ENCODE assay signal across 26 cellular contexts in the genomic region with DNA sequence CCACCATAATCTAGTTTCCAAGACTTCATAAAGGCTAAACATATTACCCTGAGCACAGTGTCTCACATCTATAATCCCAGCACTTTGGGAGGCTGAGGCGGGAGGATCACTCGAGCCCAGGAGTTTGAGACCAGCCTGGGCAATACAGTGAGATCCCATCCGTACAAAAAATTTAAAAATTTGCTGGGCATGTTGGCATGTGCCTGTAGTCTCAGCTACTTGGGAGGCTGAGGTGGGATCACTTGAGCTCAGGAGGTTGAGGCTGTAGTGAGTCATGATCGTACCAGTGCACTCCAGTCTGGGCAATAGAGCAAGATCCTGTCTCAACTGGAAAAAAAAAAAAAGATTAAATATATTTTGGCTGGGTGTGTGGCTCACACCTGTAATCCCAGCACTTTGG.
"Had no signal": no experiment of that assay in that cellular context is flagged by ENCODE, and none has a peak within 500 bp of the region (broad histone marks: within the 10 kb centered on the region; RNA-seq: fewer than 3 reads in every experiment).

No MANE protein-coding gene starts in this region.

- H3K4me3 Mint-ChIP-seq: effector memory CD8-positive, alpha-beta T cell; memory B cell; mesothelial cell of epicardium; naive B cell; natural killer cell treated with Interleukin-12 subunit alpha and Interleukin-12 subunit beta and Interleukin-15 and Interleukin-18, amount 100 ng/mL, for 72 hours; neural crest cell; stimulated activated naive CD8-positive, alpha-beta T cell treated with anti-CD3 and anti-CD28 coated beads, Interleukin-15, amount 100 ng/mL, for 72 hours had no signal

- H3K9me3 ChIP-seq: gastrocnemius medialis, mucosa of descending colon, neutrophil, pancreas, suprapubic skin, transverse colon had no signal

- H3K27me3 Mint-ChIP-seq: progenitor cell of endocrine pancreas; stimulated activated naive CD8-positive, alpha-beta T cell treated with anti-CD3 and anti-CD28 coated beads, Interleukin-15, amount 100 ng/mL, for 72 hours had no signal

- H3K36me3 ChIP-seq: gastrocnemius medialis, neutrophil, pancreas, suprapubic skin, transverse colon had no signal

- H3K9me3 Mint-ChIP-seq: effector memory CD8-positive, alpha-beta T cell; memory B cell; mesothelial cell of epicardium; natural killer cell treated with Interleukin-12 subunit alpha and Interleukin-12 subunit beta and Interleukin-15 and Interleukin-18, amount 100 ng/mL, for 72 hours; neural crest cell; stimulated activated naive CD8-positive, alpha-beta T cell treated with anti-CD3 and anti-CD28 coated beads, Interleukin-15, amount 100 ng/mL, for 72 hours had no signal

- FAIRE-seq: endometrium, kidney, pancreas had no signal

- DNase-seq: cortex of kidney; effector memory CD8-positive, alpha-beta T cell; gastrocnemius medialis; head of caudate nucleus; kidney; mucosa of descending colon; naive B cell; pancreas; stimulated activated CD4-positive, alpha-beta T cell treated with anti-CD3 and anti-CD28 coated beads, Interleukin-12 subunit alpha, Interleukin-12 subunit beta, amount 100 ng/mL, for 4 hours; stimulated activated CD4-positive, alpha-beta T cell treated with anti-CD3 and anti-CD28 coated beads, Interleukin-1b, Interleukin-23, amount 100 ng/mL, for 48 hours; stimulated activated CD4-positive, alpha-beta T cell treated with anti-CD3 and anti-CD28 coated beads, Interleukin-4, amount 100 ng/mL, for 1 hour; stimulated activated CD8-positive, alpha-beta memory T cell treated with anti-CD3 and anti-CD28 coated beads, Interleukin-4, amount 100 ng/mL, for 48 hours; stimulated activated naive CD4-positive, alpha-beta T cell; stimulated activated naive CD8-positive, alpha-beta T cell treated with anti-CD3 and anti-CD28 coated beads, Interleukin-15, amount 100 ng/mL, for 72 hours; transverse colon had no signal

- ATAC-seq: effector memory CD8-positive, alpha-beta T cell; gastrocnemius medialis; mucosa of descending colon; natural killer cell treated with Interleukin-12 subunit alpha and Interleukin-12 subunit beta and Interleukin-15 and Interleukin-18, amount 100 ng/mL, for 72 hours; sciatic nerve; stimulated activated naive CD8-positive, alpha-beta T cell treated with anti-CD3 and anti-CD28 coated beads, Interleukin-15, amount 100 ng/mL, for 72 hours had no signal

- H3K27me3 ChIP-seq: gastrocnemius medialis, neutrophil, pancreas, suprapubic skin, transverse colon had no signal

- H3K27ac Mint-ChIP-seq: effector memory CD8-positive, alpha-beta T cell; memory B cell; naive B cell; natural killer cell treated with Interleukin-12 subunit alpha and Interleukin-12 subunit beta and Interleukin-15 and Interleukin-18, amount 100 ng/mL, for 72 hours; stimulated activated naive CD8-positive, alpha-beta T cell treated with anti-CD3 and anti-CD28 coated beads, Interleukin-15, amount 100 ng/mL, for 72 hours had no signal

- H3K4me1 Mint-ChIP-seq: memory B cell; naive B cell; stimulated activated naive CD8-positive, alpha-beta T cell treated with anti-CD3 and anti-CD28 coated beads, Interleukin-15, amount 100 ng/mL, for 72 hours had no signal

- H3K36me3 Mint-ChIP-seq: memory B cell; naive B cell; natural killer cell treated with Interleukin-12 subunit alpha and Interleukin-12 subunit beta and Interleukin-15 and Interleukin-18, amount 100 ng/mL, for 72 hours had no signal

- H3K4me3 ChIP-seq: gastrocnemius medialis, lung, mucosa of descending colon, pancreas, smooth muscle cell, suprapubic skin, transverse colon had no signal

- H3K27ac ChIP-seq: gastrocnemius medialis, neutrophil, pancreas, suprapubic skin, transverse colon had no signal
